ENCODE assay signal across 8 cellular contexts in genomic region chr7:27160546-27161213, GRCh38. TPM values are rescaled to one million over a fixed set of nuclear protein-coding genes. Genes with fewer than 3 reads are reported as not detected.
A peak's percentile ranks its signal among the peaks of the same experiment; 100 is the strongest.
DNase-seq lines count a peak whose midpoint lies in the region; ATAC-seq and TF ChIP-seq lines count a peak whose summit lies in the region.

No MANE protein-coding gene starts in this region.

- H3K4me2 ChIP-seq in PC-3 (ENCODE audit: low read length), result peak overlapping the region; percentile 93

- H3K4me1 Mint-ChIP-seq in activated T-cell treated with anti-CD3 and anti-CD28 coated beads, Interleukin-2, amount 50 U/mL, for 24 hours (ENCODE audit: low read depth), result peaks cover 38% of the 10 kb centered on the region
- H3K4me1 Mint-ChIP-seq in naive thymus-derived CD4-positive, alpha-beta T cell, result peaks cover 15 to 52% (median 34%) of the 10 kb centered on the region in 7 donors

- H3K36me3 ChIP-seq in PC-3 (ENCODE audit: low read depth, low read length), result peaks cover 23% of the 10 kb centered on the region
- H3K36me3 ChIP-seq in esophagus muscularis mucosa, result no peaks in the 10 kb centered on the region
- H3K36me3 ChIP-seq in naive thymus-derived CD4-positive, alpha-beta T cell (ENCODE audit: control insufficient read depth in 2 of 3, insufficient read depth in 3 of 3, low read length in 3 of 3), result no peaks in the 10 kb centered on the region

- peak overlapping the region; percentile 91 for H2AFZ ChIP-seq in PC-3 (ENCODE audit: low read length)

- TF ChIP-seq CTCF in AG10803 (conservative IDR thresholded peaks at IDR 0.05; ENCODE audit: low read length) (peak; percentile 94), PC-3 (conservative IDR thresholded peaks at IDR 0.05; ENCODE audit: low read depth, low read length) (peak; percentile 96), esophagus muscularis mucosa (IDR thresholded peaks at IDR 0.05) (peak; percentile 97 to 100 (median 99))

- H3K27ac ChIP-seq in PC-3 (ENCODE audit: low read length) (peak overlapping the region; percentile 97), esophagus muscularis mucosa (replicated peaks in 1 of 4) (no peak overlapping the region)
- no peak overlapping the region for H3K27ac ChIP-seq in naive thymus-derived CD4-positive, alpha-beta T cell (ENCODE audit: low read depth, low read length)

- H3K27me3 ChIP-seq in PC-3 (ENCODE audit: low read length), result no peaks in the 10 kb centered on the region
- H3K27me3 ChIP-seq in esophagus muscularis mucosa, result peaks cover 20 to 100% (median 91%) of the 10 kb centered on the region in 4 donors
- peaks cover 27 to 61% of the 10 kb centered on the region in 2 donors for H3K27me3 ChIP-seq in naive thymus-derived CD4-positive, alpha-beta T cell (ENCODE audit: control insufficient read depth in 2 of 2, insufficient read depth in 2 of 2, low read length in 2 of 2)

- DNase-seq in AG10803 (ENCODE audit: low read depth) (peak; percentile 83), HUDEP-2 (lab: John Stamatoyannopoulos, UW; ENCODE audit: unreplicated experiment in 76 of 76) (peak in 66 of 76 experiments; percentile 10 to 84 (median 57)), PC-3 (peak; percentile 87), esophagus muscularis mucosa (ENCODE audit: extremely low spot score) (peak; percentile 97)
- peak; percentile 92 for DNase-seq in activated T-cell treated with anti-CD3 and anti-CD28 coated beads, Interleukin-2, amount 50 U/mL, for 24 hours
- peak; percentile 69 to 89 (median 84) for DNase-seq in naive thymus-derived CD4-positive, alpha-beta T cell
- peak; percentile 70 to 77 for DNase-seq in stimulated activated CD8-positive, alpha-beta memory T cell treated with anti-CD3 and anti-CD28 coated beads, Interleukin-7, amount 100 ng/mL, for 4 hours (ENCODE audit: low read depth in 2 of 2)

- H4K20me1 ChIP-seq in PC-3 (ENCODE audit: low read length), result peaks cover 20% of the 10 kb centered on the region

- CTCF ChIA-PET in PC-3 (lab: Charles Lee), result interaction anchor here (0.6 to 2.4 kb wide), 12 partner anchors 8 to 1847 kb away, joined by 3 to 26 read pairs (median 10); partner anchors contain the start of gene HOXA3
- CTCF ChIA-PET in naive thymus-derived CD4-positive, alpha-beta T cell (lab: Charles Lee), result interaction anchor here (0.5 to 3.4 kb wide), 17 partner anchors 11 to 1268 kb away, joined by 3 to 42 read pairs (median 4); no protein-coding TSS in a partner anchor

- peak overlapping the region; percentile 84 for H3K9ac ChIP-seq in PC-3 (ENCODE audit: low read length)

- no peak for TF ChIP-seq EP300 in esophagus muscularis mucosa (IDR thresholded peaks at IDR 0.05)

- ATAC-seq in GM18909 (IDR thresholded peaks at IDR 0.05; ENCODE audit: poor library complexity, unreplicated experiment) (peak; percentile 71), PC-3 (peak; percentile 19)
- peak; percentile 91 for ATAC-seq in naive thymus-derived CD4-positive, alpha-beta T cell

- peaks cover 45% of the 10 kb centered on the region for H3K79me2 ChIP-seq in PC-3 (ENCODE audit: low read length)

- intact Hi-C loops in PC-3 (cut with micrococcal nuclease) (loop anchor here (1.0 to 5.0 kb wide), 8 partner anchors 306 to 1268 kb away; no protein-coding TSS in a partner anchor), esophagus muscularis mucosa (cut with DNase I) (loop anchor here (5.0 kb wide), 1 partner anchor 793 kb away; no protein-coding TSS in a partner anchor)
- intact Hi-C loops in naive thymus-derived CD4-positive, alpha-beta T cell (cut with micrococcal nuclease), result loop anchor here (1.0 to 5.0 kb wide), 16 partner anchors 10 to 1300 kb away; partner anchors contain the start of genes EVX1 (in 1 of the 2) and SNX10 (in 1 of the 2)

- no peaks in the 10 kb centered on the region for H3K9me2 ChIP-seq in PC-3 (replicated peaks; ENCODE audit: low read length)

- no peaks in the 10 kb centered on the region for H3K36me3 Mint-ChIP-seq in activated T-cell treated with anti-CD3 and anti-CD28 coated beads, Interleukin-2, amount 50 U/mL, for 24 hours (ENCODE audit: low read depth)
- peaks cover 0 to 3% (median 0%) of the 10 kb centered on the region in 5 donors for H3K36me3 Mint-ChIP-seq in naive thymus-derived CD4-positive, alpha-beta T cell

- peaks cover 89% of the 10 kb centered on the region for H3K27me3 Mint-ChIP-seq in activated T-cell treated with anti-CD3 and anti-CD28 coated beads, Interleukin-2, amount 50 U/mL, for 24 hours
- peaks cover 62 to 89% (median 77%) of the 10 kb centered on the region in 5 donors for H3K27me3 Mint-ChIP-seq in naive thymus-derived CD4-positive, alpha-beta T cell

- H3K9me3 ChIP-seq in PC-3 (ENCODE audit: low read length) (no peaks in the 10 kb centered on the region), esophagus muscularis mucosa (no peaks in the 10 kb centered on the region)
- no peaks in the 10 kb centered on the region for H3K9me3 ChIP-seq in naive thymus-derived CD4-positive, alpha-beta T cell (ENCODE audit: control insufficient read depth in 2 of 3, low read length in 3 of 3)

- H3K27ac Mint-ChIP-seq in activated T-cell treated with anti-CD3 and anti-CD28 coated beads, Interleukin-2, amount 50 U/mL, for 24 hours, result no peak overlapping the region
- peak overlapping the region in 1 of 9 donors; percentile 33 for H3K27ac Mint-ChIP-seq in naive thymus-derived CD4-positive, alpha-beta T cell

- no peaks in the 10 kb centered on the region for H3K9me3 Mint-ChIP-seq in activated T-cell treated with anti-CD3 and anti-CD28 coated beads, Interleukin-2, amount 50 U/mL, for 24 hours
- H3K9me3 Mint-ChIP-seq in naive thymus-derived CD4-positive, alpha-beta T cell, result peaks cover 0 to 13% (median 0%) of the 10 kb centered on the region in 11 donors

- BruUV-seq in PC-3 (replicated peaks; lab: Mats Ljungman, UMichigan), result no TSS peak

- 7% methylated on average over 31 of the region's 54 CpGs for WGBS in esophagus muscularis mucosa

- H3K4me3 ChIP-seq in AG10803 (ENCODE audit: low read length), result peak overlapping the region; percentile 87
- H3K4me3 ChIP-seq in PC-3 (ENCODE audit: low read length), result peak overlapping the region; percentile 84
- H3K4me3 ChIP-seq in esophagus muscularis mucosa, result peak overlapping the region; percentile 54 to 59 (median 56)
- peak overlapping the region; percentile 81 for H3K4me3 ChIP-seq in naive thymus-derived CD4-positive, alpha-beta T cell (ENCODE audit: low read length)

- POLR2A ChIA-PET in PC-3 (lab: Charles Lee; ENCODE audit: unreplicated experiment), result interaction anchor here (0.6 to 1.5 kb wide), 3 partner anchors 8 to 28 kb away, joined by 4 to 26 read pairs (median 12); partner anchors contain the start of gene HOXA3
- POLR2A ChIA-PET in naive thymus-derived CD4-positive, alpha-beta T cell (lab: Charles Lee), result interaction anchor here (0.6 to 1.1 kb wide), 6 partner anchors 18 to 1267 kb away, joined by 3 to 6 read pairs (median 3); no protein-coding TSS in a partner anchor

- H3K4me1 ChIP-seq in PC-3 (ENCODE audit: insufficient read depth, low read length), result peaks cover 15% of the 10 kb centered on the region
- H3K4me1 ChIP-seq in esophagus muscularis mucosa, result peaks cover 25 to 69% (median 50%) of the 10 kb centered on the region in 4 donors
- peaks cover 24 to 38% of the 10 kb centered on the region in 2 donors for H3K4me1 ChIP-seq in naive thymus-derived CD4-positive, alpha-beta T cell (ENCODE audit: control insufficient read depth in 2 of 2, insufficient read depth in 2 of 2, low read length in 2 of 2)

- TF ChIP-seq POLR2A in esophagus muscularis mucosa (IDR thresholded peaks at IDR 0.05; ENCODE audit: low read depth), result no peak

- H3K4me3 Mint-ChIP-seq in activated T-cell treated with anti-CD3 and anti-CD28 coated beads, Interleukin-2, amount 50 U/mL, for 24 hours, result peak overlapping the region; percentile 69
- peak overlapping the region; percentile 71 to 88 (median 80) for H3K4me3 Mint-ChIP-seq in naive thymus-derived CD4-positive, alpha-beta T cell

- H3F3A ChIP-seq in PC-3 (ENCODE audit: low read length, unreplicated experiment), result peaks cover 5% of the 10 kb centered on the region

RNA-seq across cellular contexts. Expression of gene HOXA7, which starts 4.2 kb away (rescaled TPM):
- 2.6 and 2.8 TPM in 2 replicates for total RNA-seq in PC-3 (2014; rRNA removed)
- total RNA-seq in esophagus muscularis mucosa, result 1 to 10 TPM in 1 of 4 donors, under 1 TPM in 3; 0.33 to 1.7 (median 0.49) TPM
- total RNA-seq in naive thymus-derived CD4-positive, alpha-beta T cell, result not detected
- not detected for polyA plus RNA-seq in naive thymus-derived CD4-positive, alpha-beta T cell

RNA-seq across cellular contexts. Expression of gene HOXA9, which starts 4.7 kb away (rescaled TPM):
- 69.0 and 85.3 TPM in 2 replicates for total RNA-seq in PC-3 (2014; rRNA removed)
- under 1 TPM in 1 of 4 donors, not detected in 3; 0.50 TPM for total RNA-seq in esophagus muscularis mucosa
- 1 to 10 TPM in 1 of 5 experiments, under 1 TPM in 1, not detected in 3; 0.70 to 1.7 TPM for total RNA-seq in naive thymus-derived CD4-positive, alpha-beta T cell
- polyA plus RNA-seq in naive thymus-derived CD4-positive, alpha-beta T cell, result not detected

RNA-seq across cellular contexts. Expression of gene HOXA3, which starts 8.3 kb away (rescaled TPM):
- total RNA-seq in PC-3 (2014; rRNA removed) (4.5 and 13.8 TPM in 2 replicates), esophagus muscularis mucosa (10 to 100 TPM; 10.2 to 16.6 (median 13.8) TPM)
- total RNA-seq in naive thymus-derived CD4-positive, alpha-beta T cell, result under 1 TPM in 1 of 5 experiments, not detected in 4; 0.12 TPM
- not detected for polyA plus RNA-seq in naive thymus-derived CD4-positive, alpha-beta T cell

RNA-seq across cellular contexts. Expression of gene HOXA6, which starts 13.1 kb away (rescaled TPM):
- 6.9 and 8.3 TPM in 2 replicates for total RNA-seq in PC-3 (2014; rRNA removed)
- total RNA-seq in esophagus muscularis mucosa, result under 1 TPM in 2 of 4 donors, not detected in 2; 0.66 to 0.92 TPM
- total RNA-seq in naive thymus-derived CD4-positive, alpha-beta T cell, result under 1 TPM in 2 of 5 experiments, not detected in 3; 0.32 to 0.49 TPM
- not detected for polyA plus RNA-seq in naive thymus-derived CD4-positive, alpha-beta T cell

RNA-seq across cellular contexts. Expression of gene HOXA10, which starts 13.4 kb away (rescaled TPM):
- total RNA-seq in PC-3 (2014; rRNA removed), result 36.0 and 46.1 TPM in 2 replicates
- total RNA-seq in esophagus muscularis mucosa, result not detected
- total RNA-seq in naive thymus-derived CD4-positive, alpha-beta T cell, result under 1 TPM in 1 of 5 experiments, not detected in 4; 0.66 TPM
- not detected for polyA plus RNA-seq in naive thymus-derived CD4-positive, alpha-beta T cell

Comparison
In these comparisons a context has a peak if more than half of its experiments do, and no peak if none do; other contexts are left out.
1. ATAC-seq: peak in every context shown above with its lines; median percentile 91 in naive thymus-derived CD4-positive, alpha-beta T cell; 71 in GM18909; 19 in PC-3.
2. RNA of gene HOXA9, which starts 4.7 kb away (total RNA-seq): 69.0 to 85.3 TPM in PC-3; 0.50 TPM in esophagus muscularis mucosa and 0.70 to 1.7 TPM in naive thymus-derived CD4-positive, alpha-beta T cell; every median in the first group is over 10 times any median in the second.
3. Peak in every context shown above with its lines, with median percentiles within 50 percentile points of each other: DNase-seq, H3K4me3 ChIP-seq and CTCF ChIP-seq.